ENCODE assay signal across 8 cellular contexts in the genomic region with DNA sequence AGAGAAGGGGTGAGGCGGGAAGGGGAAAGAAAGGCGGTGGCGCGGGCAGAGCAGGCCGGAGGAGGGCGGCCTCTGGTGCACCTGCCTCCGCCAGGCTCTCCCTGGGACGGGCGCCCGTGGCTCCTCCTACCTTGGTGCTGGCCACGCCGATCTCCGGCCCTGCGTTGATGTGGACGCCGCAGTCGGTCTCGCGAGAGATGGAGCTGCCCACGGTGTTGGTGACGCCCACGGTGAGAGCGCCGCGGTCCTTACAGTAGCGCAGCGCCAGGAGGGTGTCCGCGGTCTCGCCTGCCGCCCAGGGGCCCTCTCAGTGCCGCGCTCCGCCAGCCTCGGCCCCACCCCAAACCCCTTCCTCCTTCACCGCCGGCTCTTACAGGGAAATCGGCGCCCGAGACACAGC. TPM values are rescaled to one million over a fixed set of nuclear protein-coding genes. Genes with fewer than 3 reads are reported as not detected.
DNase-seq lines count a peak whose midpoint lies in the region; ATAC-seq and TF ChIP-seq lines count a peak whose summit lies in the region.

No MANE protein-coding gene starts in this region.

- no peak overlapping the region for H3K27ac Mint-ChIP-seq in mesothelial cell of epicardium

- ATAC-seq in GM18505 (IDR thresholded peaks at IDR 0.05; ENCODE audit: unreplicated experiment) (peak; percentile 91), HG02588 (IDR thresholded peaks at IDR 0.05; ENCODE audit: unreplicated experiment) (no peak)

- no peak overlapping the region for H3K4me3 Mint-ChIP-seq in mesothelial cell of epicardium

- TF ChIP-seq POLR2A in GM18505 (IDR thresholded peaks at IDR 0.05; ENCODE audit: borderline replicate concordance, extremely low read depth, insufficient read depth, insufficient read length) (peak; percentile 55), NB4 (IDR thresholded peaks at IDR 0.05; ENCODE audit: extremely low read depth, insufficient read length) (no peak)

- TF ChIP-seq CTCF in NB4 (IDR thresholded peaks at IDR 0.05; ENCODE audit: low read depth, low read length) (no peak), mesothelial cell of epicardium (IDR thresholded peaks at IDR 0.05; ENCODE audit: unreplicated experiment) (no peak)

- H3K9me3 Mint-ChIP-seq in mesothelial cell of epicardium: no peaks in the 10 kb centered on the region

- H3K4me3 ChIP-seq in NB4 (ENCODE audit: low read depth, low read length): peak overlapping the region; percentile 34

- no peaks in the 10 kb centered on the region for H3K4me1 Mint-ChIP-seq in mesothelial cell of epicardium

- peak; percentile 74 for DNase-seq in NB4 (ENCODE audit: low read depth)
- peak; percentile 23 for DNase-seq in activated CD8-positive, alpha-beta memory T cell treated with anti-CD3 and anti-CD28 coated beads, Interleukin-2, amount 50 U/mL, for 4 hours
- peak in 30 of 51 donors; percentile 16 to 87 (median 64) for DNase-seq in hypothalamus (lab: John Stamatoyannopoulos, UW)
- DNase-seq in stimulated activated CD4-positive, alpha-beta T cell treated with anti-CD3 and anti-CD28 coated beads, TNF-alpha, amount 100 ng/mL, for 24 hours (ENCODE audit: low read depth in 3 of 3): peak in 2 of 3 experiments; percentile 50 to 80
- DNase-seq in mesothelial cell of epicardium (ENCODE audit: low spot score in 2 of 2, unreplicated experiment in 2 of 2): no peak
- no peak for DNase-seq in pons (ENCODE audit: low spot score)

- H3K27me3 Mint-ChIP-seq in mesothelial cell of epicardium (ENCODE audit: low read depth): no peaks in the 10 kb centered on the region

- peaks cover 4% of the 10 kb centered on the region for H3K36me3 Mint-ChIP-seq in mesothelial cell of epicardium

RNA-seq across cellular contexts. Expression of gene MAPK9, which starts 21.8 kb away (rescaled TPM):
- 34.8 to 36.9 TPM (median 35.7 TPM) in 3 replicates for total RNA-seq in mesothelial cell of epicardium

RNA-seq across cellular contexts. Expression of gene GFPT2, which starts 39.5 kb away (rescaled TPM):
- total RNA-seq in mesothelial cell of epicardium: 14.9 to 16.3 TPM (median 15.7 TPM) in 3 replicates

Comparison
In these comparisons a context has a peak if more than half of its experiments do, and no peak if none do; other contexts are left out.
1. DNase-seq: peak in NB4 (single experiment), activated CD8-positive, alpha-beta memory T cell treated with anti-CD3 and anti-CD28 coated beads, Interleukin-2, amount 50 U/mL, for 4 hours (single experiment), hypothalamus (30 of 51) and stimulated activated CD4-positive, alpha-beta T cell treated with anti-CD3 and anti-CD28 coated beads, TNF-alpha, amount 100 ng/mL, for 24 hours (2 of 3); none in mesothelial cell of epicardium (0 of 2) and pons (single experiment).